In the genomic region with DNA sequence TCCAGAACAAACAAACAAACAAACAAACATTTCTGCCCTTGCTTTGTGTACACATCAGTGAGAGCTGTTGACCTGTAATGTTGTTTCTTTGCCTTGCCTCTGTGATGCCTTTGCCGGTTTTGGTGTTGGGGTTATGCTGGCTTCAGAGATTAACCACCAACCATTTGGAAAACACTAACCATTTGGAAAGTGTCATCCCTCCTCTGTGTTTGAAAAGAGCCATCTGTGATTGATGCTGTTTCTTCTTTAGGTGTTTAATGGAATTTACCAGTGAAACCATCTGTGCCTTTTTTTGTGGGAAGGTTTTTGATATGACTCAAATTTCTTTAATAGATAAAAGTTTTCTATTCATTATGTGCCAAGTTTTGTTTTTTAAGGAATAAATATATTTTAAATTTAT, we compare ENCODE assay signal across 20 cellular contexts. TPM values are rescaled to one million over a fixed set of nuclear protein-coding genes. Genes with fewer than 3 reads are reported as not detected.
A peak's percentile ranks its signal among the peaks of the same experiment; 100 is the strongest.
DNase-seq lines count a peak whose midpoint lies in the region; ATAC-seq, FAIRE-seq and TF ChIP-seq lines count a peak whose summit lies in the region.
"Had no signal": no experiment of that assay in that cellular context is flagged by ENCODE, and none has a peak within 500 bp of the region (broad histone marks: within the 10 kb centered on the region; RNA-seq: fewer than 3 reads in every experiment).

No MANE protein-coding gene starts in this region.

- H3K4me1 ChIP-seq in left ventricle myocardium inferior (peaks cover 76% of the 10 kb centered on the region), HepG2 (ENCODE audit: insufficient read depth, low read length) (peaks cover 9% of the 10 kb centered on the region; the same call in 1 of the 2 replicates), tibial artery (peaks cover 3 to 84% (median 47%) of the 10 kb centered on the region in 4 donors)
- H3K4me1 ChIP-seq: A549 had no signal

- no peak for TF ChIP-seq POLR2A in HepG2 (IDR thresholded peaks at IDR 0.05; ENCODE audit: insufficient read depth in 1 of 2, low read depth in 2 of 2, low read length in 2 of 2)

- BruUV-seq in HepG2 (replicated peaks; lab: Mats Ljungman, UMichigan): no TSS peak

- H3K27ac ChIP-seq in left ventricle myocardium inferior (replicated peaks): peak overlapping the region; percentile 51
- H3K27ac ChIP-seq in HepG2 (ENCODE audit: extremely low read length, insufficient read depth, low read length): no peak overlapping the region
- peak overlapping the region; percentile 52 to 54 for H3K27ac ChIP-seq in tibial artery
- H3K27ac ChIP-seq: 22Rv1, A549 had no signal

- WGBS in HepG2 (ENCODE audit: low lambda C conversion rate): 87% methylated on average over 1 of the region's 1 CpG

- CTCF ChIA-PET in HepG2 (lab: Yijun Ruan, JAX; ENCODE audit: low intra/inter-chr PET ratio, low total read pairs): no interaction called here
- CTCF ChIA-PET in GM10248 (lab: Yijun Ruan, JAX): no interaction called here

- in situ Hi-C loops in HepG2 (cut with HindIII; ENCODE audit: extremely low pct_ligation_motif_present, low pct_unique_long_range_greater_than_20kb): no loop called here

- peaks cover 13% of the 10 kb centered on the region for H3K79me2 ChIP-seq in HepG2 (ENCODE audit: insufficient read depth, low read length)

- no peaks in the 10 kb centered on the region for H4K20me1 ChIP-seq in HepG2 (ENCODE audit: insufficient read depth, low read length)

- POLR2A ChIA-PET in HepG2 (lab: Yijun Ruan, JAX): no interaction called here
- POLR2A ChIA-PET in GM10248 (lab: Yijun Ruan, JAX): no interaction called here

- H3K9ac ChIP-seq in HepG2 (ENCODE audit: insufficient read depth, low read depth, low read length): no peak overlapping the region

- TF ChIP-seq EP300 in HepG2 (IDR thresholded peaks at IDR 0.05; ENCODE audit: low read depth in 2 of 2, low read length in 2 of 2) (no peak), HepG2 (CRISPR knock-in tag; IDR thresholded peaks at IDR 0.05; ENCODE audit: borderline replicate concordance) (no peak)

- H3K4me3 ChIP-seq in left ventricle myocardium inferior (no peak overlapping the region), HepG2 (replicated peaks in 1 of 3; ENCODE audit: insufficient read depth in 1 of 3, low read depth in 2 of 3, low read length in 3 of 3) (no peak overlapping the region), tibial artery (no peak overlapping the region)
- H3K4me3 ChIP-seq: A549 had no signal

- H3K4me2 ChIP-seq in HepG2 (ENCODE audit: low read depth, low read length): no peak overlapping the region
- H3K4me2 ChIP-seq: A549 had no signal

- no peak for TF ChIP-seq RAD21 in HepG2 (CRISPR knock-in tag; IDR thresholded peaks at IDR 0.05)

- ATAC-seq in left ventricle myocardium superior (no peak), HepG2 (no peak)
- ATAC-seq: A549, HCT116 had no signal

- H2AFZ ChIP-seq in HepG2 (ENCODE audit: low read length): no peak overlapping the region

- DNase-seq in left ventricle myocardium inferior (no peak), left ventricle myocardium superior (no peak), cerebellar cortex (ENCODE audit: low spot score) (peak; percentile 79), HepG2 (ENCODE audit: low spot score) (no peak), tibial artery (no peak), NCI-H1092 (lab: John Stamatoyannopoulos, UW) (no peak), GM10248 (ENCODE audit: extremely low spot score) (no peak), NOMO-1 treated with dmso at 0.1 percent for 144 hours (lab: John Stamatoyannopoulos, UW; ENCODE audit: unreplicated experiment) (no peak)
- DNase-seq: AML-193; Calu3; CD4-positive, alpha-beta memory T cell; DMS79 treated with DMSO at 0.1 percent for 48 hours; GOT3; H7; HFFc6 had no signal

- H3K36me3 ChIP-seq in left ventricle myocardium inferior (no peaks in the 10 kb centered on the region), HepG2 (replicated peaks in 1 of 2; ENCODE audit: control insufficient read depth in 1 of 2, insufficient read depth in 2 of 2, low read length in 2 of 2) (no peaks in the 10 kb centered on the region), tibial artery (no peaks in the 10 kb centered on the region)

- no peaks in the 10 kb centered on the region for H3K9me3 ChIP-seq in left ventricle myocardium inferior (replicated peaks)
- no peaks in the 10 kb centered on the region for H3K9me3 ChIP-seq in HepG2 (ENCODE audit: low read length)
- no peaks in the 10 kb centered on the region for H3K9me3 ChIP-seq in tibial artery
- H3K9me3 ChIP-seq: A549 had no signal

- intact Hi-C loops in left ventricle myocardium inferior (cut with micrococcal nuclease): no loop called here
- intact Hi-C loops in left ventricle myocardium superior (cut with micrococcal nuclease): loop anchor here (10.0 kb wide), 2 partner anchors 49 to 51 kb away; a partner anchor contains a TSS
- intact Hi-C loops in HepG2 (cut with micrococcal nuclease; ENCODE audit: unreplicated experiment): no loop called here
- intact Hi-C loops in tibial artery (cut with DNase I; ENCODE audit: low total_unique reads): no loop called here

- H3K27me3 ChIP-seq in left ventricle myocardium inferior (ENCODE audit: low read depth) (no peaks in the 10 kb centered on the region), HepG2 (ENCODE audit: control insufficient read depth in 1 of 2, insufficient read depth in 2 of 2, low read length in 2 of 2) (no peaks in the 10 kb centered on the region), tibial artery (no peaks in the 10 kb centered on the region)

- peak; percentile 12 for FAIRE-seq in HepG2 (lab: Jason Lieb, UNC)
- FAIRE-seq: A549, GM12892, HTR-8/SVneo had no signal

- TF ChIP-seq CTCF in left ventricle myocardium inferior (IDR thresholded peaks at IDR 0.05; ENCODE audit: borderline replicate concordance) (no peak), HepG2 (CRISPR knock-in tag; IDR thresholded peaks at IDR 0.05) (no peak), tibial artery (IDR thresholded peaks at IDR 0.05) (no peak), GM10248 (IDR thresholded peaks at IDR 0.05; ENCODE audit: control extremely low read depth, extremely low read depth, low read depth, missing control alignments) (no peak)

TF ChIP-seq in HepG2, 621 proteins besides CTCF, POLR2A, EP300 and RAD21 (continues in another document):
- TF ChIP-seq ZNF773 (CRISPR knock-in tag; IDR thresholded peaks at IDR 0.05; ENCODE audit: borderline replicate concordance) (no peak), ZNF230 (CRISPR knock-in tag; IDR thresholded peaks at IDR 0.05) (no peak), SP140L (CRISPR knock-in tag; IDR thresholded peaks at IDR 0.05; ENCODE audit: borderline replicate concordance) (no peak), ZNF75D (CRISPR knock-in tag; IDR thresholded peaks at IDR 0.05; ENCODE audit: borderline replicate concordance) (no peak), SAP130 (CRISPR knock-in tag; IDR thresholded peaks at IDR 0.05; ENCODE audit: low read depth) (no peak), ZNF441 (CRISPR knock-in tag; IDR thresholded peaks at IDR 0.05; ENCODE audit: borderline replicate concordance) (no peak), NR2F6 (IDR thresholded peaks at IDR 0.05) (no peak), NR2F6 (CRISPR knock-in tag; IDR thresholded peaks at IDR 0.05) (no peak), ZNF563 (CRISPR knock-in tag; IDR thresholded peaks at IDR 0.05) (no peak), SMAD3 (CRISPR knock-in tag; IDR thresholded peaks at IDR 0.05) (no peak)

RNA-seq across cellular contexts. Expression of a gene that starts 46.5 kb away (rescaled TPM):
- 105 TPM for total RNA-seq in left ventricle myocardium inferior
- total RNA-seq in left ventricle myocardium superior: 108 TPM
- 37.9 and 46.8 TPM in 2 replicates for total RNA-seq in HepG2 (2016; rRNA removed; fragmentation: Illumina TruSeq; extraction: Trizol)
- total RNA-seq in HepG2 (2016; cell fraction: cytosol; rRNA removed; fragmentation: Illumina TruSeq; extraction: Trizol; ENCODE audit: low read depth): 52.6 and 54.7 TPM in 2 replicates
- total RNA-seq in HepG2 (2016; cell fraction: insoluble cytoplasmic fraction; rRNA removed; fragmentation: Illumina TruSeq; extraction: Trizol): 38.3 and 42.5 TPM in 2 replicates
- total RNA-seq in HepG2 (2016; cell fraction: membrane; rRNA removed; fragmentation: Illumina TruSeq; extraction: Trizol): 103 and 110 TPM in 2 replicates
- 15.7 and 18.8 TPM in 2 replicates for total RNA-seq in HepG2 (2016; cell fraction: nucleus; rRNA removed; fragmentation: Illumina TruSeq; extraction: Trizol)
- 17.5 and 19.5 TPM in 2 replicates for polyA plus RNA-seq in HepG2 (2011; rRNA removed)
- polyA plus RNA-seq in HepG2 (2011; cell fraction: cytosol; rRNA removed): 16.7 and 18.4 TPM in 2 replicates
- polyA plus RNA-seq in HepG2 (2011; cell fraction: nucleus; rRNA removed): 14.6 and 14.9 TPM in 2 replicates
- polyA plus RNA-seq in HepG2 (2012): 15.8 and 18.2 TPM in 2 replicates
- polyA plus RNA-seq in HepG2 (2016; cell fraction: cytosol; fragmentation: Illumina TruSeq; extraction: Trizol; ENCODE audit: low read depth): 49.5 and 52.9 TPM in 2 replicates
- 40.7 and 47.8 TPM in 2 replicates for polyA plus RNA-seq in HepG2 (2016; cell fraction: insoluble cytoplasmic fraction; fragmentation: Illumina TruSeq; extraction: Trizol; ENCODE audit: low read depth)
- 97.2 and 97.6 TPM in 2 replicates for polyA plus RNA-seq in HepG2 (2016; cell fraction: membrane; fragmentation: Illumina TruSeq; extraction: Trizol; ENCODE audit: low read depth)
- 25.8 and 27.0 TPM in 2 replicates for polyA plus RNA-seq in HepG2 (2016; cell fraction: nucleus; fragmentation: Illumina TruSeq; extraction: Trizol; ENCODE audit: insufficient read depth, low read depth)
- polyA minus RNA-seq in HepG2 (2011; rRNA and poly(A)+ RNA removed; ENCODE audit: low replicate concordance): 17.0 and 32.5 TPM in 2 replicates
- polyA minus RNA-seq in HepG2 (2011; cell fraction: cytosol; rRNA and poly(A)+ RNA removed): 16.4 and 21.7 TPM in 2 replicates
- 19.1 and 20.6 TPM in 2 replicates for polyA minus RNA-seq in HepG2 (2011; cell fraction: nucleus; rRNA and poly(A)+ RNA removed)
